In genomic region chr4:7411896-7412585, GRCh38 we compare ENCODE assay signal across 1 cellular context.
TF ChIP-seq lines count a peak whose summit lies in the region.

No MANE protein-coding gene starts in this region.

TF ChIP-seq in WTC11, 78 proteins besides CTCF, POLR2A, EP300 and RAD21 (continued from another document):
- TF ChIP-seq AFF4 (CRISPR knock-in tag; IDR thresholded peaks at IDR 0.05; ENCODE audit: borderline replicate concordance) (no peak), SMAD4 (CRISPR knock-in tag; IDR thresholded peaks at IDR 0.05) (no peak), RELA (CRISPR knock-in tag; IDR thresholded peaks at IDR 0.05; ENCODE audit: borderline replicate concordance) (no peak), GTF2I (CRISPR knock-in tag; conservative IDR thresholded peaks at IDR 0.05) (no peak)
